ENCODE assay signal across 21 cellular contexts in genomic region chr9:131567910-131568309, GRCh38. TPM values are rescaled to one million over a fixed set of nuclear protein-coding genes. Genes with fewer than 3 reads are reported as not detected.
"Had no signal": no experiment of that assay in that cellular context is flagged by ENCODE, and none has a peak within 500 bp of the region (broad histone marks: within the 10 kb centered on the region; RNA-seq: fewer than 3 reads in every experiment).

No MANE protein-coding gene starts in this region.

- H3K36me3 Mint-ChIP-seq: naive B cell had no signal

- H3K9me3 Mint-ChIP-seq: activated CD4-positive, alpha-beta memory T cell treated with anti-CD3 and anti-CD28 coated beads, Interleukin-2, amount 10 ng/mL, durations not matched to agents 7 days and 5 days; activated naive CD4-positive, alpha-beta T cell treated with anti-CD3 and anti-CD28 coated beads, Interleukin-2, amount 50 U/mL, for 72 hours; activated T-helper 2 cell treated with anti-CD3 and anti-CD28 coated beads, Interferon-gamma antibody, Interleukin-2, Interleukin-4, amounts not matched to agents 10 μg/mL and 5 μg/mL and 100 μg/mL, durations not matched to agents 14 hours and 24 hours and 36 hours; stimulated activated naive CD8-positive, alpha-beta T cell treated with anti-CD3 and anti-CD28 coated beads, Interleukin-15, Interleukin-2, amounts not matched to agents 100 ng/mL and 50 ng/mL, for 24 hours had no signal

- H3K4me2 ChIP-seq: hepatocyte had no signal

- FAIRE-seq: urothelium cell line had no signal

- H3K27ac Mint-ChIP-seq: activated CD4-positive, alpha-beta memory T cell treated with anti-CD3 and anti-CD28 coated beads, Interleukin-2, amount 10 ng/mL, durations not matched to agents 7 days and 5 days; activated CD4-positive, alpha-beta T cell treated with anti-CD3 and anti-CD28 coated beads for 36 hours; activated naive CD4-positive, alpha-beta T cell treated with anti-CD3 and anti-CD28 coated beads, Interleukin-2, amount 50 U/mL, for 72 hours; activated T-helper 2 cell treated with anti-CD3 and anti-CD28 coated beads, Interferon-gamma antibody, Interleukin-2, Interleukin-4, amounts not matched to agents 10 μg/mL and 5 μg/mL and 100 μg/mL, durations not matched to agents 14 hours and 24 hours and 36 hours; brain; stimulated activated naive CD8-positive, alpha-beta T cell treated with anti-CD3 and anti-CD28 coated beads, Interleukin-15, Interleukin-2, amounts not matched to agents 100 ng/mL and 50 ng/mL, for 24 hours had no signal

- ATAC-seq: activated CD4-positive, alpha-beta T cell treated with anti-CD3 and anti-CD28 coated beads for 36 hours; lower lobe of right lung had no signal

- H3K9me3 ChIP-seq: testis had no signal

- H3K79me2 ChIP-seq: hepatocyte had no signal

- H3K4me3 ChIP-seq: hepatocyte, lower lobe of right lung, testis had no signal

- H3K4me1 Mint-ChIP-seq: brain had no signal

- H3K4me3 Mint-ChIP-seq: activated CD4-positive, alpha-beta memory T cell treated with anti-CD3 and anti-CD28 coated beads, Interleukin-2, amount 10 ng/mL, durations not matched to agents 7 days and 5 days; activated CD4-positive, alpha-beta T cell treated with anti-CD3 and anti-CD28 coated beads for 36 hours; brain; stimulated activated naive CD8-positive, alpha-beta T cell treated with anti-CD3 and anti-CD28 coated beads, Interleukin-15, Interleukin-2, amounts not matched to agents 100 ng/mL and 50 ng/mL, for 24 hours had no signal

- DNase-seq: activated CD4-positive, alpha-beta memory T cell treated with anti-CD3 and anti-CD28 coated beads, Interleukin-2, amount 10 ng/mL, durations not matched to agents 7 days and 5 days; activated CD4-positive, alpha-beta T cell treated with anti-CD3 and anti-CD28 coated beads for 36 hours; amniotic stem cell; dermis blood vessel endothelial cell; erythroblast; lower lobe of right lung; naive B cell; nucleus accumbens; stimulated activated CD4-positive, alpha-beta T cell treated with anti-CD3 and anti-CD28 coated beads, Interleukin-12 subunit alpha, Interleukin-12 subunit beta, amount 100 ng/mL, for 4 hours; stimulated activated CD4-positive, alpha-beta T cell treated with anti-CD3 and anti-CD28 coated beads, Interleukin-2, amount 100 ng/mL, for 48 hours; SW 1271; T-helper 9 cell; testis had no signal

- H3K27me3 ChIP-seq: hepatocyte, testis had no signal

- H2AFZ ChIP-seq: hepatocyte had no signal

- H3K27ac ChIP-seq: hepatocyte, lower lobe of right lung, testis, VCaP had no signal

- H3K4me1 ChIP-seq: lower lobe of right lung, testis had no signal

- H3K27me3 Mint-ChIP-seq: activated CD4-positive, alpha-beta memory T cell treated with anti-CD3 and anti-CD28 coated beads, Interleukin-2, amount 10 ng/mL, durations not matched to agents 7 days and 5 days; activated CD4-positive, alpha-beta T cell treated with anti-CD3 and anti-CD28 coated beads for 36 hours; brain; naive B cell; stimulated activated naive CD8-positive, alpha-beta T cell treated with anti-CD3 and anti-CD28 coated beads, Interleukin-15, Interleukin-2, amounts not matched to agents 100 ng/mL and 50 ng/mL, for 24 hours had no signal

RNA-seq across cellular contexts. Expression of gene PRRT1B, which starts 22.6 kb away (rescaled TPM):
- total RNA-seq: activated CD4-positive, alpha-beta memory T cell treated with anti-CD3 and anti-CD28 coated beads, Interleukin-2, amount 10 ng/mL, durations not matched to agents 7 days and 5 days; activated CD4-positive, alpha-beta T cell treated with anti-CD3 and anti-CD28 coated beads for 36 hours; activated naive CD4-positive, alpha-beta T cell treated with anti-CD3 and anti-CD28 coated beads, Interleukin-2, amount 50 U/mL, for 72 hours; activated T-helper 2 cell treated with anti-CD3 and anti-CD28 coated beads, Interferon-gamma antibody, Interleukin-2, Interleukin-4, amounts not matched to agents 10 μg/mL and 5 μg/mL and 100 μg/mL, durations not matched to agents 14 hours and 24 hours and 36 hours; dermis blood vessel endothelial cell; pulmonary artery endothelial cell had no signal
